In the genomic region with DNA sequence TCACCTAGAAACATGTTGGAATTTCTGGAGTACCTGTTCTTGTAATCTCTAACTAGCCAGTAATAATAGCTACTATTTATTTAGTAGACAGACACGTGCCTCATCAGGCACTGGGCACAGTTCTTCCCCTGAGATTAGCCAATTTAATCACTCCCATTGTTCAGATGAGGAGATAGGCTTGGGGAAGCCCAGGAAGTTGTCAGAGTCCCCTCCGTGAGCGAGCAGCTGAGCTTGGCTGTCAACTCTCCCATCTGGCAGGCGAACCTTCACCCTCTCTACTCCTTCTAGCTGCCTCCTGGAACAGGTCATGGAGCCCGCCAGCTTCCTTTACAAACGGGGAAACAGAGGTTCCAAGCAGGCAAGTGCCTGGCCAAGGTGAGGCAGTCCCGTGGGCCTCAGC, we compare ENCODE assay signal across 10 cellular contexts. TPM values are rescaled to one million over a fixed set of nuclear protein-coding genes. Genes with fewer than 3 reads are reported as not detected.
"Had no signal": no experiment of that assay in that cellular context is flagged by ENCODE, and none has a peak within 500 bp of the region (broad histone marks: within the 10 kb centered on the region; RNA-seq: fewer than 3 reads in every experiment).

No MANE protein-coding gene starts in this region.

- H3K9me3 ChIP-seq: adrenal gland, stomach had no signal

- H3K4me1 ChIP-seq: adrenal gland had no signal

- H3K4me3 ChIP-seq: adrenal gland, stomach had no signal

- H3K36me3 ChIP-seq: adrenal gland, stomach had no signal

- ATAC-seq: activated CD4-positive, CD25-positive, alpha-beta regulatory T cell treated with anti-CD3 and anti-CD28 coated beads, Interleukin-2, amount 50 U/mL, for 24 hours; left ventricle myocardium superior had no signal

- H3K27ac ChIP-seq: adrenal gland, stomach had no signal

- DNase-seq: activated CD4-positive, alpha-beta T cell treated with anti-CD3 and anti-CD28 coated beads, Interleukin-2, amount 50 U/mL, for 4 hours; activated naive CD4-positive, alpha-beta T cell treated with anti-CD3 and anti-CD28 coated beads, Interleukin-2, amount 50 U/mL, for 16 hours; activated T-cell treated with anti-CD3 and anti-CD28 coated beads, Interleukin-2, amount 50 U/mL, for 1 hour; adrenal gland; dermis blood vessel endothelial cell; left ventricle myocardium superior; mesendoderm; stomach had no signal

- H3K27me3 ChIP-seq: adrenal gland had no signal

RNA-seq across cellular contexts. Expression of a gene that starts 31.1 kb away (rescaled TPM):
- total RNA-seq: T-helper 1 cell treated with Interleukin-12 subunit alpha and Interleukin-12 subunit beta and Interleukin-4 antibody, amounts not matched to agents 30 ng/mL and 1 ng/mL, for 36 hours had no signal
